ENCODE assay signal across 31 cellular contexts in genomic region chr22:42358643-42359558, GRCh38.
"Had no signal": no experiment of that assay in that cellular context is flagged by ENCODE, and none has a peak within 500 bp of the region (broad histone marks: within the 10 kb centered on the region; RNA-seq: fewer than 3 reads in every experiment).

No MANE protein-coding gene starts in this region.

- H3K4me1 Mint-ChIP-seq: stimulated activated effector memory CD8-positive, alpha-beta T cell treated with anti-CD3 and anti-CD28 coated beads, Interleukin-12 subunit alpha, Interleukin-12 subunit beta, amount 100 ng/mL, for 72 hours had no signal

- H3K27ac Mint-ChIP-seq: dendritic cell treated with granulocyte-macrophage colony-stimulating factor and Interleukin-4, amounts not matched to agents 40 ng/mL and 50 ng/mL, for 4 days; endodermal cell; mesothelial cell of epicardium; natural killer cell treated with Interleukin-12 subunit alpha and Interleukin-12 subunit beta and Interleukin-15 and Interleukin-18, amount 100 ng/mL, for 72 hours; stimulated activated effector memory CD8-positive, alpha-beta T cell treated with anti-CD3 and anti-CD28 coated beads, Interleukin-12 subunit alpha, Interleukin-12 subunit beta, amount 100 ng/mL, for 72 hours; type B pancreatic cell had no signal

- H3K36me3 ChIP-seq: colonic mucosa, esophagus muscularis mucosa, gastroesophageal sphincter, heart right ventricle, left lung, neural progenitor cell, ovary, sigmoid colon, stomach, tibial artery, uterus had no signal

- H3K9ac ChIP-seq: neural progenitor cell had no signal

- H3K4me2 ChIP-seq: neural progenitor cell had no signal

- H3K4me3 ChIP-seq: colonic mucosa, esophagus muscularis mucosa, gastroesophageal sphincter, heart right ventricle, left lung, mucosa of descending colon, neural progenitor cell, ovary, psoas muscle, sigmoid colon, stomach, testis, tibial artery, uterus had no signal

- H3K27ac ChIP-seq: colonic mucosa, esophagus muscularis mucosa, foreskin keratinocyte, gastroesophageal sphincter, heart right ventricle, left lung, neural progenitor cell, ovary, psoas muscle, sigmoid colon, stomach, testis, tibial artery, uterus had no signal

- H3K27me3 ChIP-seq: colonic mucosa, esophagus muscularis mucosa, gastroesophageal sphincter, neural progenitor cell, ovary, sigmoid colon, stomach, testis, uterus had no signal

- H3K9me3 ChIP-seq: colonic mucosa, esophagus muscularis mucosa, gastroesophageal sphincter, heart right ventricle, left lung, mucosa of descending colon, ovary, psoas muscle, sigmoid colon, stomach, testis, tibial artery, uterus had no signal

- H3K4me1 ChIP-seq: colonic mucosa, foreskin keratinocyte, left lung, testis, uterus had no signal

- H3K4me3 Mint-ChIP-seq: dendritic cell treated with granulocyte-macrophage colony-stimulating factor and Interleukin-4, amounts not matched to agents 40 ng/mL and 50 ng/mL, for 4 days; endodermal cell; mesothelial cell of epicardium; naive B cell; natural killer cell treated with Interleukin-12 subunit alpha and Interleukin-12 subunit beta and Interleukin-15 and Interleukin-18, amount 100 ng/mL, for 72 hours; neural progenitor cell; stimulated activated effector memory CD8-positive, alpha-beta T cell treated with anti-CD3 and anti-CD28 coated beads, Interleukin-12 subunit alpha, Interleukin-12 subunit beta, amount 100 ng/mL, for 72 hours; type B pancreatic cell had no signal

- DNase-seq: colonic mucosa; effector CD8-positive, alpha-beta T cell; endodermal cell; foreskin keratinocyte; heart right ventricle; hippocampal formation; left cardiac atrium; left lung; mesenchymal stem cell; mucosa of descending colon; naive B cell; nucleus accumbens; ovary; psoas muscle; right cardiac atrium; sigmoid colon; stimulated activated CD4-positive, alpha-beta T cell treated with anti-CD3 and anti-CD28 coated beads, Interleukin-2, amount 100 ng/mL, for 24 hours; stimulated activated CD4-positive, alpha-beta T cell treated with anti-CD3 and anti-CD28 coated beads, Interleukin-4, amount 100 ng/mL, for 24 hours; stimulated activated naive CD4-positive, alpha-beta T cell treated with Interleukin-2 at 50 U/mL for 16 hours; stomach; testis; tibial artery; uterus had no signal

- H2AFZ ChIP-seq: neural progenitor cell had no signal

- H3K9me3 Mint-ChIP-seq: endodermal cell; mesothelial cell of epicardium; natural killer cell treated with Interleukin-12 subunit alpha and Interleukin-12 subunit beta and Interleukin-15 and Interleukin-18, amount 100 ng/mL, for 72 hours; neural progenitor cell; stimulated activated effector memory CD8-positive, alpha-beta T cell treated with anti-CD3 and anti-CD28 coated beads, Interleukin-12 subunit alpha, Interleukin-12 subunit beta, amount 100 ng/mL, for 72 hours; type B pancreatic cell had no signal

- H3K36me3 Mint-ChIP-seq: mesothelial cell of epicardium; natural killer cell treated with Interleukin-12 subunit alpha and Interleukin-12 subunit beta and Interleukin-15 and Interleukin-18, amount 100 ng/mL, for 72 hours; stimulated activated effector memory CD8-positive, alpha-beta T cell treated with anti-CD3 and anti-CD28 coated beads, Interleukin-12 subunit alpha, Interleukin-12 subunit beta, amount 100 ng/mL, for 72 hours; type B pancreatic cell had no signal
